In the genomic region with DNA sequence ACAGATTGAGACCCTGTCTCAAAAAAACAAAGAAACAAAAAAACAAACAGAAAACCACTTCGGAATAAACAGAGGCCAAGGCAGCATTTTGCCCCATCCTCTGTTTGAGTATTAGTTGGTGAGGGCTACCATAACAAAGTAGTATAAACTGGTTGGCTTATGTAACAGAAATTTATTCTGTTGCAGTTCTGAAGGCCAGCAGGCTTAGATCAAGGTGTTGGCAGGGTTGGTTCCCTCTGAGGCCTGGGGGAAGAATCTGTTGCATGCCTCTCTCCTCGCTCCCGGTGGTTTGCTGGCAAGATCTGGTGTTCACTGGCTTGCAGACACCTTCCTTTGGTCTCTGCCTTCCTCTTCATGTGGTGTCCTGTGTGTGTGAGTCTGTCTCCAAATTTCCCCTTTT, we compare ENCODE assay signal across 17 cellular contexts.
DNase-seq lines count a peak whose midpoint lies in the region; ATAC-seq and TF ChIP-seq lines count a peak whose summit lies in the region.
"Had no signal": no experiment of that assay in that cellular context is flagged by ENCODE, and none has a peak within 500 bp of the region (broad histone marks: within the 10 kb centered on the region; RNA-seq: fewer than 3 reads in every experiment).

No MANE protein-coding gene starts in this region.

- no peaks in the 10 kb centered on the region for H3K27me3 ChIP-seq in rectal smooth muscle tissue (ENCODE audit: control insufficient read depth, insufficient read depth, low read length)
- no peaks in the 10 kb centered on the region for H3K27me3 ChIP-seq in stomach smooth muscle (ENCODE audit: control insufficient read depth in 1 of 2, insufficient read depth in 2 of 2, low read length in 2 of 2)
- H3K27me3 ChIP-seq: BE2C, BLaER1 had no signal

- H3K4me3 Mint-ChIP-seq in neural crest cell: no peak overlapping the region
- H3K4me3 Mint-ChIP-seq: CD4-positive, alpha-beta T cell; CD8-positive, alpha-beta T cell had no signal

- ATAC-seq in GM18511 (IDR thresholded peaks at IDR 0.05; ENCODE audit: unreplicated experiment): no peak
- ATAC-seq: CD8-positive, alpha-beta T cell had no signal

- H3K27me3 Mint-ChIP-seq in neural crest cell (ENCODE audit: low read depth): no peaks in the 10 kb centered on the region
- H3K27me3 Mint-ChIP-seq: CD4-positive, alpha-beta T cell had no signal

- H3K4me3 ChIP-seq in rectal smooth muscle tissue (ENCODE audit: low read length): no peak overlapping the region
- no peak overlapping the region for H3K4me3 ChIP-seq in stomach smooth muscle (ENCODE audit: low read length in 2 of 2)
- H3K4me3 ChIP-seq: BLaER1 had no signal

- H3K9ac ChIP-seq in rectal smooth muscle tissue (ENCODE audit: low read length) (no peak overlapping the region), stomach smooth muscle (ENCODE audit: low read length in 2 of 2) (no peak overlapping the region)
- H3K9ac ChIP-seq: BLaER1 had no signal

- no peak for DNase-seq in neural crest cell (ENCODE audit: low read depth, low spot score)
- DNase-seq in NCI-H1417 (lab: John Stamatoyannopoulos, UW): no peak
- DNase-seq in NCI-H345 treated with DMSO at 0.1 percent for 48 hours (lab: John Stamatoyannopoulos, UW; ENCODE audit: unreplicated experiment): no peak
- DNase-seq: 8988T; ACHN; BE2C; Caco-2; Calu3; CD4-positive, alpha-beta T cell; CD8-positive, alpha-beta T cell; DMS79 treated with DMSO at 0.1 percent for 48 hours; GF-D8 had no signal

- H3K4me1 Mint-ChIP-seq in neural crest cell: no peaks in the 10 kb centered on the region

- no peak for TF ChIP-seq CTCF in neural crest cell (conservative IDR thresholded peaks at IDR 0.05)

- peaks cover 16% of the 10 kb centered on the region for H3K4me1 ChIP-seq in rectal smooth muscle tissue (ENCODE audit: control insufficient read depth, insufficient read depth, low read length)
- H3K4me1 ChIP-seq in stomach smooth muscle (ENCODE audit: control insufficient read depth, insufficient read depth, low read length): peaks cover 30% of the 10 kb centered on the region
- H3K4me1 ChIP-seq: BE2C, BLaER1 had no signal

- no peaks in the 10 kb centered on the region for H3K9me3 ChIP-seq in stomach smooth muscle (ENCODE audit: control insufficient read depth in 2 of 2, low read length in 2 of 2)
- H3K9me3 ChIP-seq: BE2C had no signal

- peak overlapping the region; percentile 56 for H3K27ac ChIP-seq in rectal smooth muscle tissue (ENCODE audit: low read depth, low read length)
- peak overlapping the region; percentile 58 for H3K27ac ChIP-seq in stomach smooth muscle (ENCODE audit: low read length)
- H3K27ac ChIP-seq: BLaER1, C4-2B had no signal

- H3K36me3 Mint-ChIP-seq in neural crest cell (ENCODE audit: low read depth): no peaks in the 10 kb centered on the region
- H3K36me3 Mint-ChIP-seq: CD8-positive, alpha-beta T cell had no signal

- no peaks in the 10 kb centered on the region for H3K36me3 ChIP-seq in rectal smooth muscle tissue (ENCODE audit: control insufficient read depth, insufficient read depth, low read length)
- no peaks in the 10 kb centered on the region for H3K36me3 ChIP-seq in stomach smooth muscle (ENCODE audit: control insufficient read depth in 2 of 2, insufficient read depth in 2 of 2, low read length in 2 of 2)
- H3K36me3 ChIP-seq: BE2C, BLaER1 had no signal

- peak overlapping the region; percentile 75 for H3K27ac Mint-ChIP-seq in neural crest cell (ENCODE audit: unreplicated experiment)
- H3K27ac Mint-ChIP-seq: CD4-positive, alpha-beta T cell; CD8-positive, alpha-beta T cell had no signal

- H3K9me3 Mint-ChIP-seq in neural crest cell: no peaks in the 10 kb centered on the region
